ENCODE assay signal across 9 cellular contexts in the genomic region with DNA sequence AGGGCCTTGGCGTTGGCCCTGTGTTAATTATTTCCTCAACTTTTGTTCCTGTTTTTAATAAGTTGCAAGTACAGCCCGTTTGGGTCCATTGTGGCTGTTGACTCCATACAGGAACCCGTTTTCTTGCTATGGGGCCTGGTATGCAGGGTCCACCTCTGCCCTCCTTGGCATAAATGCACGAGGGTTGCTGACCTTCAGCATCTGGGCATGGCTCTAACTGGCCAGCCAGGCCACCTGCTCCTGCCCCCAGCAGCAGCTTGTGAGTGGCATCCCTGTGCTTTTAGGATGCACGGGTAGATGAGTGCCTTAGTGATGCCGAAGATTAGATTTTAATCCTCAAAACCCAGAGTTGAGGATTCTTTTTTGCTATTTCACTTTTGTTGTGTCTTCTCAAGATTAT.
"Had no signal": no experiment of that assay in that cellular context is flagged by ENCODE, and none has a peak within 500 bp of the region (broad histone marks: within the 10 kb centered on the region; RNA-seq: fewer than 3 reads in every experiment).

No MANE protein-coding gene starts in this region.

- H3K9me3 ChIP-seq: HAP-1 had no signal

- ATAC-seq: GM23338, HCT116 had no signal

- H3K36me3 ChIP-seq: HAP-1 had no signal

- H3K4me1 Mint-ChIP-seq: GM23338 had no signal

- H3K9ac ChIP-seq: GM23248 had no signal

- H3K4me1 ChIP-seq: HAP-1 had no signal

- H3K27ac Mint-ChIP-seq: GM23338, H9, HFFc6 had no signal

- H3K4me3 ChIP-seq: GM23248, GM23338, HAP-1 had no signal

- H3K4me3 Mint-ChIP-seq: GM23338, H9, HFFc6 had no signal

- DNase-seq: GM23248, GOT3, H7, H9, HCEC 1CT, HFFc6 had no signal

- H3K27ac ChIP-seq: GM23248 had no signal

- H3K4me2 ChIP-seq: GM23338 had no signal

- H2AFZ ChIP-seq: GM23248, GM23338 had no signal
